ENCODE assay signal across 8 cellular contexts in the genomic region with DNA sequence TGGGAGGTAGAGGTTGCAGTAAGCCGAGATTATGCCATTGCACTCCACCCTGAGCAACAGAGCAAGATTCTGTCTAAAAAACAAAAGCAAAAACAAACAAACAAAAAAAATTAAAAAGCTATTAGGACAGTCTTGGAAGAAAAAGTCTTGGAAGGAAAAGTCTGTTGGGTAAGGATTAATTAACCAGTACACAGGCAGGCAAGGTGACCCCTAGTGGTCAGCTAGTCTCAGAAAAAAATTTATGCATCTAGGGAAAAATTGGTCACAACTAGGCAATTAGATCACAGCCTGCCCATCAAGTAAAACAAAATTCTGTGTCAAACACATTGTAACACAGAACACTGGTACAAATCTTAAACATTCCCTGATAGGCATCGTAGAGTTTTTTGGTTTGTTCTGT. TPM values are rescaled to one million over a fixed set of nuclear protein-coding genes. Genes with fewer than 3 reads are reported as not detected.
DNase-seq lines count a peak whose midpoint lies in the region; ATAC-seq and TF ChIP-seq lines count a peak whose summit lies in the region.

No MANE protein-coding gene starts in this region.

- no peaks in the 10 kb centered on the region for H3K27me3 ChIP-seq in AG04450 (ENCODE audit: control insufficient read depth, insufficient read depth, low read length)
- no peaks in the 10 kb centered on the region for H3K27me3 ChIP-seq in OCI-LY1 (ENCODE audit: insufficient read depth, low read length)
- no peaks in the 10 kb centered on the region for H3K27me3 ChIP-seq in endodermal cell (ENCODE audit: control insufficient read depth, insufficient read depth, low read length, poor library complexity, severe bottlenecking)

- no peak overlapping the region for H3K27ac Mint-ChIP-seq in endodermal cell
- peak overlapping the region; percentile 73 for H3K27ac Mint-ChIP-seq in osteocyte (ENCODE audit: unreplicated experiment)

- H3K4me2 ChIP-seq in OCI-LY1 (ENCODE audit: low read length): no peak overlapping the region

- CTCF ChIA-PET in AG04450 (lab: Charles Lee): interaction anchor here (0.6 to 1.8 kb wide), 14 partner anchors 8 to 296 kb away, joined by 3 to 14 read pairs (median 4); a partner anchor contains a TSS

- no peaks in the 10 kb centered on the region for H3F3A ChIP-seq in OCI-LY1 (ENCODE audit: insufficient read depth, low read length)

- H3K9me2 ChIP-seq in OCI-LY1 (ENCODE audit: low read depth, low read length): no peaks in the 10 kb centered on the region

- H3K79me2 ChIP-seq in OCI-LY1 (ENCODE audit: insufficient read depth, low read length): no peaks in the 10 kb centered on the region

- H3K36me3 ChIP-seq in OCI-LY1 (ENCODE audit: insufficient read depth, low read length): no peaks in the 10 kb centered on the region
- H3K36me3 ChIP-seq in endodermal cell (ENCODE audit: control insufficient read depth, insufficient read depth, low read length): no peaks in the 10 kb centered on the region

- POLR2A ChIA-PET in AG04450 (lab: Yijun Ruan, JAX): interaction anchor here (0.6 to 2.1 kb wide), 2 partner anchors 44 to 808 kb away, joined by 3 to 7 read pairs; a partner anchor contains a TSS

- H3K27me3 Mint-ChIP-seq in endodermal cell (ENCODE audit: insufficient read depth) (peaks cover 3% of the 10 kb centered on the region), osteocyte (ENCODE audit: unreplicated experiment) (no peaks in the 10 kb centered on the region)

- H3K4me1 ChIP-seq in OCI-LY1 (ENCODE audit: insufficient read depth, low read length, severe bottlenecking) (no peaks in the 10 kb centered on the region), endodermal cell (ENCODE audit: control insufficient read depth, insufficient read depth, low read length) (no peaks in the 10 kb centered on the region)

- no peak for ATAC-seq in GM19023 (IDR thresholded peaks at IDR 0.05; ENCODE audit: unreplicated experiment)
- no peak for ATAC-seq in HG02870 (IDR thresholded peaks at IDR 0.05; ENCODE audit: unreplicated experiment)

- H4K20me1 ChIP-seq in OCI-LY1 (ENCODE audit: insufficient read depth, low read length): no peaks in the 10 kb centered on the region

- H3K9ac ChIP-seq in OCI-LY1 (ENCODE audit: low read length): no peak overlapping the region
- no peak overlapping the region for H3K9ac ChIP-seq in endodermal cell (ENCODE audit: extremely low read depth, low read length, poor library complexity, severe bottlenecking)

- peaks cover 3% of the 10 kb centered on the region for H3K4me1 Mint-ChIP-seq in endodermal cell
- H3K4me1 Mint-ChIP-seq in osteocyte (ENCODE audit: unreplicated experiment): peaks cover 13% of the 10 kb centered on the region

- H3K9me3 Mint-ChIP-seq in endodermal cell: peaks cover 19% of the 10 kb centered on the region
- H3K9me3 Mint-ChIP-seq in osteocyte (ENCODE audit: unreplicated experiment): no peaks in the 10 kb centered on the region

- TF ChIP-seq CTCF in AG04450 (IDR thresholded peaks at IDR 0.05; ENCODE audit: low read depth, low read length) (peak; percentile 69), GM12865 (IDR thresholded peaks at IDR 0.05; ENCODE audit: insufficient read depth, low read depth, low read length, missing control alignments) (peak; percentile 50), OCI-LY1 (IDR thresholded peaks at IDR 0.05; ENCODE audit: low read length) (peak; percentile 60), endodermal cell (conservative IDR thresholded peaks at IDR 0.05) (peak; percentile 83), osteocyte (IDR thresholded peaks at IDR 0.05) (peak; percentile 70)

- no peaks in the 10 kb centered on the region for H3K36me3 Mint-ChIP-seq in endodermal cell (ENCODE audit: low read depth)
- no peaks in the 10 kb centered on the region for H3K36me3 Mint-ChIP-seq in osteocyte (ENCODE audit: unreplicated experiment)

- H3K27ac ChIP-seq in AG04450 (ENCODE audit: low read depth, low read length): peak overlapping the region; percentile 31
- H3K27ac ChIP-seq in OCI-LY1 (ENCODE audit: low read depth, low read length, poor library complexity, severe bottlenecking): no peak overlapping the region
- no peak overlapping the region for H3K27ac ChIP-seq in endodermal cell (ENCODE audit: low read depth, low read length)

- DNase-seq in AG04450 (ENCODE audit: low read depth, low spot score) (no peak), GM12865 (ENCODE audit: low read depth) (peak; percentile 9), endodermal cell (no peak), osteocyte (ENCODE audit: extremely low spot score, unreplicated experiment) (no peak)
- DNase-seq in activated effector memory CD4-positive, alpha-beta T cell treated with anti-CD3 and anti-CD28 coated beads, Interleukin-2, amount 50 U/mL, for 16 hours: no peak

- no peak overlapping the region for H3K4me3 ChIP-seq in AG04450 (ENCODE audit: low read depth, low read length)
- no peak overlapping the region for H3K4me3 ChIP-seq in GM12865 (ENCODE audit: low read depth, low read length)
- no peak overlapping the region for H3K4me3 ChIP-seq in OCI-LY1 (ENCODE audit: low read depth, low read length, poor library complexity, severe bottlenecking)
- no peak overlapping the region for H3K4me3 ChIP-seq in endodermal cell (ENCODE audit: low read length)

- no peak overlapping the region for H3K4me3 Mint-ChIP-seq in endodermal cell
- no peak overlapping the region for H3K4me3 Mint-ChIP-seq in osteocyte (ENCODE audit: unreplicated experiment)

- H3K9me3 ChIP-seq in AG04450 (ENCODE audit: control insufficient read depth, insufficient read depth, low read length): peaks cover 9% of the 10 kb centered on the region; the same call in 1 of the 2 replicates
- no peaks in the 10 kb centered on the region for H3K9me3 ChIP-seq in OCI-LY1 (ENCODE audit: low read length)
- peaks cover 15% of the 10 kb centered on the region for H3K9me3 ChIP-seq in endodermal cell (ENCODE audit: control insufficient read depth, low read length)

- no peak overlapping the region for H2AFZ ChIP-seq in OCI-LY1 (ENCODE audit: low read length)

- 83% methylated on average over 2 of the region's 2 CpGs; no CpG with 5 or more reads in 1 of the 2 experiments for whole genome bisulfite sequencing in endodermal cell (ENCODE audit: insufficient coverage in 1 of 2, insufficient read length in 1 of 2), 2 experiments

RNA-seq across cellular contexts. Expression of a gene that starts 6.7 kb away (rescaled TPM):
- polyA plus RNA-seq in AG04450 (2011; rRNA removed): 5.9 and 8.6 TPM in 2 replicates
- 5.5 and 6.1 TPM in 2 replicates for polyA minus RNA-seq in AG04450 (2011; rRNA and poly(A)+ RNA removed)
- total RNA-seq in endodermal cell: 1 to 10 TPM; 6.7 to 9.7 TPM
- 9.4 TPM for polyA plus RNA-seq in endodermal cell (2013, experiment 1 of 2)
- 8.7 TPM for polyA plus RNA-seq in endodermal cell (2013, experiment 2 of 2)
- total RNA-seq in osteocyte: 13.8 and 15.3 TPM in 2 replicates

RNA-seq across cellular contexts. Expression of a gene that starts 43.6 kb away (rescaled TPM):
- polyA plus RNA-seq in AG04450 (2011; rRNA removed): 34.7 and 42.6 TPM in 2 replicates
- polyA minus RNA-seq in AG04450 (2011; rRNA and poly(A)+ RNA removed): 49.7 and 60.8 TPM in 2 replicates
- total RNA-seq in endodermal cell (10 to 100 TPM; 34.2 to 34.6 TPM), osteocyte (34.3 and 34.4 TPM in 2 replicates)
- polyA plus RNA-seq in endodermal cell (2013, experiment 1 of 2): 19.9 TPM
- 18.1 TPM for polyA plus RNA-seq in endodermal cell (2013, experiment 2 of 2)
